In genomic region chr15:60493166-60493565, GRCh38 we compare ENCODE assay signal across 1 cellular context.
TF ChIP-seq lines count a peak whose summit lies in the region.

No MANE protein-coding gene starts in this region.

TF ChIP-seq in HepG2, 621 proteins besides CTCF, POLR2A, EP300 and RAD21 (continued from another document):
- TF ChIP-seq AHDC1 (CRISPR knock-in tag; IDR thresholded peaks at IDR 0.05; ENCODE audit: borderline replicate concordance) (peak; percentile 61; the same call in 1 of the 2 replicates), RFXANK (CRISPR knock-in tag; IDR thresholded peaks at IDR 0.05) (no peak), ZNF530 (CRISPR knock-in tag; IDR thresholded peaks at IDR 0.05; ENCODE audit: low read depth) (no peak), ZFP1 (CRISPR knock-in tag; IDR thresholded peaks at IDR 0.05) (no peak), MTF2 (CRISPR knock-in tag; IDR thresholded peaks at IDR 0.05; ENCODE audit: borderline replicate concordance) (no peak), KLF12 (CRISPR knock-in tag; IDR thresholded peaks at IDR 0.05; ENCODE audit: borderline replicate concordance) (no peak), PRMT3 (CRISPR knock-in tag; IDR thresholded peaks at IDR 0.05; ENCODE audit: borderline replicate concordance, low read depth) (no peak), FOXA1 (IDR thresholded peaks at IDR 0.05) (peak; percentile 73), FOXA1 (CRISPR knock-in tag; IDR thresholded peaks at IDR 0.05) (peak; percentile 80), GATA4 (IDR thresholded peaks at IDR 0.05; ENCODE audit: borderline replicate concordance, low read depth) (no peak), SOX6 (IDR thresholded peaks at IDR 0.05) (no peak), SOX6 (CRISPR knock-in tag; IDR thresholded peaks at IDR 0.05) (peak; percentile 94), TARDBP (CRISPR knock-in tag; IDR thresholded peaks at IDR 0.05) (no peak), ZNF460 (CRISPR knock-in tag; IDR thresholded peaks at IDR 0.05; ENCODE audit: borderline replicate concordance) (no peak), NFE2L2 (IDR thresholded peaks at IDR 0.05; ENCODE audit: low read length) (no peak), ZNF841 (CRISPR knock-in tag; IDR thresholded peaks at IDR 0.05; ENCODE audit: borderline replicate concordance) (no peak), ZBTB7A (CRISPR knock-in tag; IDR thresholded peaks at IDR 0.05) (no peak), NFYB (CRISPR knock-in tag; IDR thresholded peaks at IDR 0.05) (no peak), ZNF839 (CRISPR knock-in tag; IDR thresholded peaks at IDR 0.05; ENCODE audit: borderline replicate concordance) (no peak), MIER3 (CRISPR knock-in tag; IDR thresholded peaks at IDR 0.05; ENCODE audit: borderline replicate concordance) (no peak), ZNF691 (CRISPR knock-in tag; IDR thresholded peaks at IDR 0.05; ENCODE audit: borderline replicate concordance, low read depth) (no peak), ERF (CRISPR knock-in tag; IDR thresholded peaks at IDR 0.05) (no peak), SIX1 (CRISPR knock-in tag; IDR thresholded peaks at IDR 0.05; ENCODE audit: borderline replicate concordance) (no peak), ETS1 (CRISPR knock-in tag; IDR thresholded peaks at IDR 0.05) (no peak), ZNF276 (CRISPR knock-in tag; IDR thresholded peaks at IDR 0.05; ENCODE audit: low read depth) (no peak), ZNF543 (CRISPR knock-in tag; IDR thresholded peaks at IDR 0.05) (no peak), ZNF260 (CRISPR knock-in tag; IDR thresholded peaks at IDR 0.05; ENCODE audit: borderline replicate concordance, low read depth) (no peak), TBX3 (IDR thresholded peaks at IDR 0.05; ENCODE audit: borderline replicate concordance) (0 out of 2 replicates have a peak, but pooled peaks have one; percentile 25), SATB2 (CRISPR knock-in tag; IDR thresholded peaks at IDR 0.05) (no peak), ZUFSP (CRISPR knock-in tag; IDR thresholded peaks at IDR 0.05; ENCODE audit: borderline replicate concordance) (no peak), ARID2 (CRISPR knock-in tag; IDR thresholded peaks at IDR 0.05; ENCODE audit: borderline replicate concordance) (no peak), CC2D1A (CRISPR knock-in tag; IDR thresholded peaks at IDR 0.05) (no peak), HNF4A (CRISPR knock-in tag; IDR thresholded peaks at IDR 0.05) (peak; percentile 89), ZNF225 (CRISPR knock-in tag; IDR thresholded peaks at IDR 0.05) (no peak), ATRX (CRISPR knock-in tag; IDR thresholded peaks at IDR 0.05; ENCODE audit: borderline replicate concordance) (no peak), E2F5 (CRISPR knock-in tag; conservative IDR thresholded peaks at IDR 0.05) (no peak), NAIF1 (CRISPR knock-in tag; IDR thresholded peaks at IDR 0.05; ENCODE audit: borderline replicate concordance) (no peak), ZNF362 (CRISPR knock-in tag; IDR thresholded peaks at IDR 0.05; ENCODE audit: borderline replicate concordance) (peak; percentile 75), NR2F6 (IDR thresholded peaks at IDR 0.05) (peak; percentile 35; the same call in 1 of the 2 replicates), NR2F6 (CRISPR knock-in tag; IDR thresholded peaks at IDR 0.05) (no peak)
